ENCODE assay signal across 9 cellular contexts in the genomic region with DNA sequence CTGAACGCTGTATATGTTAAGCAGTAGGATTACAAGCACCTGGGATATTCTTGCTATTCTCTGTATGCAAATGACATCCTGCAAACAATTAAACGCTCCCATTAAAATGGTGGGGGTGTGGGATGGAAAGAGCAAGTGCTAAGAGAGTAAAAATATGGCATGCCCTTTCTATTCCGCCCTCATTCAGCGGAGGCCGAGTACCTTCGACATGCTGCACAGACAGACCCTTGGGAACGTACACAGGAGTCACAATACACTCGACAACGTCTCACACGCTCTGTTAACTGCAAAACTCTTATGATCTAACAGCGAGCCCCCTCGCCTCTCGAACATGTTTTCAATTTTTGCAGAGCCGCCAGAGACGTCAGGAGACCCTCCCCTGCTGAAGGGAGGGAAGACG.
DNase-seq lines count a peak whose midpoint lies in the region; ATAC-seq and TF ChIP-seq lines count a peak whose summit lies in the region.
"Had no signal": no experiment of that assay in that cellular context is flagged by ENCODE, and none has a peak within 500 bp of the region (broad histone marks: within the 10 kb centered on the region; RNA-seq: fewer than 3 reads in every experiment).

No MANE protein-coding gene starts in this region.

- POLR2A ChIA-PET in WTC11 (lab: Charles Lee), result no interaction called here
- POLR2A ChIA-PET in CD8-positive, alpha-beta T cell (lab: Charles Lee), result no interaction called here

- H3K9me3 Mint-ChIP-seq in WTC11, result peaks cover 3% of the 10 kb centered on the region
- peaks cover 7% of the 10 kb centered on the region for H3K9me3 Mint-ChIP-seq in CD8-positive, alpha-beta T cell

- H3K4me1 ChIP-seq in cardiac muscle cell (ENCODE audit: low read depth), result no peaks in the 10 kb centered on the region
- peaks cover 4 to 5% of the 10 kb centered on the region in 2 donors for H3K4me1 ChIP-seq in thoracic aorta (ENCODE audit: control insufficient read depth in 1 of 2, low read depth in 2 of 2)
- H3K4me1 ChIP-seq in CD8-positive, alpha-beta T cell (ENCODE audit: insufficient read depth, low read length), result peaks cover 3% of the 10 kb centered on the region

- H3K36me3 Mint-ChIP-seq in WTC11, result peaks cover 2% of the 10 kb centered on the region; the same call in 1 of the 2 replicates
- no peaks in the 10 kb centered on the region for H3K36me3 Mint-ChIP-seq in CD8-positive, alpha-beta T cell

- H3K4me3 ChIP-seq in cardiac muscle cell (peak overlapping the region; percentile 40), lower leg skin (ENCODE audit: low read depth, poor library complexity, severe bottlenecking) (peak overlapping the region; percentile 24), thoracic aorta (peak overlapping the region; percentile 58)
- no peak overlapping the region for H3K4me3 ChIP-seq in CD8-positive, alpha-beta T cell (ENCODE audit: low read depth, low read length)

- intact Hi-C loops in left ventricle myocardium superior (cut with micrococcal nuclease) (no loop called here), lower leg skin (cut with DNase I; ENCODE audit: low total_unique reads) (no loop called here)
- intact Hi-C loops in CD8-positive, alpha-beta T cell (cut with DNase I, micrococcal nuclease), result no loop called here

- H3K27ac ChIP-seq in cardiac muscle cell (no peak overlapping the region), thoracic aorta (no peak overlapping the region)
- H3K27ac ChIP-seq in CD8-positive, alpha-beta T cell (ENCODE audit: low read depth, low read length), result no peak overlapping the region
- H3K27ac ChIP-seq: heart left ventricle had no signal

- WGBS in lower leg skin, 2 donors, result 45 to 50% methylated on average over 16 of the region's 16 CpGs

- CTCF ChIA-PET in WTC11 (lab: Charles Lee), result no interaction called here
- CTCF ChIA-PET in CD8-positive, alpha-beta T cell (lab: Charles Lee), result no interaction called here

- H3K4me3 Mint-ChIP-seq in WTC11, result peak overlapping the region; percentile 92
- H3K4me3 Mint-ChIP-seq in CD8-positive, alpha-beta T cell, result no peak overlapping the region

- no peak for ATAC-seq in left ventricle myocardium superior
- peak; percentile 15 for ATAC-seq in WTC11
- ATAC-seq in thoracic aorta (ENCODE audit: insufficient number of reproducible peaks, low FRiP score, low read depth), result no peak
- no peak for ATAC-seq in CD8-positive, alpha-beta T cell

- H3K4me1 Mint-ChIP-seq in WTC11, result peaks cover 31% of the 10 kb centered on the region
- H3K4me1 Mint-ChIP-seq in CD8-positive, alpha-beta T cell (ENCODE audit: low read depth), result peaks cover 4% of the 10 kb centered on the region

- H3K27ac Mint-ChIP-seq in WTC11, result no peak overlapping the region
- no peak overlapping the region for H3K27ac Mint-ChIP-seq in CD8-positive, alpha-beta T cell

- H3K36me3 ChIP-seq in cardiac muscle cell, result no peaks in the 10 kb centered on the region
- H3K36me3 ChIP-seq in thoracic aorta, result no peaks in the 10 kb centered on the region
- H3K36me3 ChIP-seq in CD8-positive, alpha-beta T cell (ENCODE audit: insufficient read depth, low read length), result no peaks in the 10 kb centered on the region
- H3K36me3 ChIP-seq: heart left ventricle had no signal

- H3K27me3 ChIP-seq in cardiac muscle cell (peaks cover 11% of the 10 kb centered on the region), thoracic aorta (replicated peaks; ENCODE audit: insufficient read depth) (peaks cover 11% of the 10 kb centered on the region)
- H3K27me3 ChIP-seq in CD8-positive, alpha-beta T cell (ENCODE audit: insufficient read depth, low read length), result peaks cover 4% of the 10 kb centered on the region

- TF ChIP-seq CTCF in cardiac muscle cell (IDR thresholded peaks at IDR 0.05; ENCODE audit: low read depth, low read length) (no peak), WTC11 (IDR thresholded peaks at IDR 0.05) (no peak), lower leg skin (IDR thresholded peaks at IDR 0.05) (no peak), thoracic aorta (IDR thresholded peaks at IDR 0.05) (no peak)
- no peak for TF ChIP-seq CTCF in CD8-positive, alpha-beta T cell (IDR thresholded peaks at IDR 0.05)

- H3K9me3 ChIP-seq in cardiac muscle cell (ENCODE audit: low read depth) (no peaks in the 10 kb centered on the region), thoracic aorta (no peaks in the 10 kb centered on the region)
- no peaks in the 10 kb centered on the region for H3K9me3 ChIP-seq in CD8-positive, alpha-beta T cell (ENCODE audit: low read length)

- H3K27me3 Mint-ChIP-seq in WTC11 (ENCODE audit: low read depth), result peaks cover 7% of the 10 kb centered on the region; the same call in 1 of the 2 replicates
- peaks cover 44% of the 10 kb centered on the region for H3K27me3 Mint-ChIP-seq in CD8-positive, alpha-beta T cell (ENCODE audit: low read depth)

- DNase-seq in cardiac muscle cell (ENCODE audit: low read depth in 1 of 2, low spot score in 1 of 2) (no peak), left ventricle myocardium superior (no peak), WTC11 (ENCODE audit: low spot score) (no peak), lower leg skin (ENCODE audit: low spot score in 2 of 2) (no peak), thoracic aorta (ENCODE audit: low spot score) (no peak), NCI-H1092 treated with DMSO at 0.1 percent for 48 hours (lab: John Stamatoyannopoulos, UW) (no peak), NCI-H146 treated with DMSO at 0.1 percent for 48 hours (lab: John Stamatoyannopoulos, UW; ENCODE audit: unreplicated experiment) (no peak)
- no peak for DNase-seq in CD8-positive, alpha-beta T cell

- TF ChIP-seq POLR2A in lower leg skin (IDR thresholded peaks at IDR 0.05), result no peak

TF ChIP-seq in WTC11, 78 proteins besides CTCF, POLR2A, EP300 and RAD21:
- TF ChIP-seq SP1 (CRISPR knock-in tag; conservative IDR thresholded peaks at IDR 0.05) (no peak), NR2C2 (CRISPR knock-in tag; IDR thresholded peaks at IDR 0.05) (no peak), IRF1 (CRISPR knock-in tag; IDR thresholded peaks at IDR 0.05) (no peak), NFATC4 (CRISPR knock-in tag; IDR thresholded peaks at IDR 0.05) (no peak), CREB1 (CRISPR knock-in tag; IDR thresholded peaks at IDR 0.05) (no peak), NR3C1 (CRISPR knock-in tag; conservative IDR thresholded peaks at IDR 0.05; ENCODE audit: low read depth) (no peak), TCF7 (CRISPR knock-in tag; IDR thresholded peaks at IDR 0.05; ENCODE audit: low read depth) (no peak), NR1H2 (CRISPR knock-in tag; IDR thresholded peaks at IDR 0.05) (no peak)
- TF ChIP-seq, protein P1, sequence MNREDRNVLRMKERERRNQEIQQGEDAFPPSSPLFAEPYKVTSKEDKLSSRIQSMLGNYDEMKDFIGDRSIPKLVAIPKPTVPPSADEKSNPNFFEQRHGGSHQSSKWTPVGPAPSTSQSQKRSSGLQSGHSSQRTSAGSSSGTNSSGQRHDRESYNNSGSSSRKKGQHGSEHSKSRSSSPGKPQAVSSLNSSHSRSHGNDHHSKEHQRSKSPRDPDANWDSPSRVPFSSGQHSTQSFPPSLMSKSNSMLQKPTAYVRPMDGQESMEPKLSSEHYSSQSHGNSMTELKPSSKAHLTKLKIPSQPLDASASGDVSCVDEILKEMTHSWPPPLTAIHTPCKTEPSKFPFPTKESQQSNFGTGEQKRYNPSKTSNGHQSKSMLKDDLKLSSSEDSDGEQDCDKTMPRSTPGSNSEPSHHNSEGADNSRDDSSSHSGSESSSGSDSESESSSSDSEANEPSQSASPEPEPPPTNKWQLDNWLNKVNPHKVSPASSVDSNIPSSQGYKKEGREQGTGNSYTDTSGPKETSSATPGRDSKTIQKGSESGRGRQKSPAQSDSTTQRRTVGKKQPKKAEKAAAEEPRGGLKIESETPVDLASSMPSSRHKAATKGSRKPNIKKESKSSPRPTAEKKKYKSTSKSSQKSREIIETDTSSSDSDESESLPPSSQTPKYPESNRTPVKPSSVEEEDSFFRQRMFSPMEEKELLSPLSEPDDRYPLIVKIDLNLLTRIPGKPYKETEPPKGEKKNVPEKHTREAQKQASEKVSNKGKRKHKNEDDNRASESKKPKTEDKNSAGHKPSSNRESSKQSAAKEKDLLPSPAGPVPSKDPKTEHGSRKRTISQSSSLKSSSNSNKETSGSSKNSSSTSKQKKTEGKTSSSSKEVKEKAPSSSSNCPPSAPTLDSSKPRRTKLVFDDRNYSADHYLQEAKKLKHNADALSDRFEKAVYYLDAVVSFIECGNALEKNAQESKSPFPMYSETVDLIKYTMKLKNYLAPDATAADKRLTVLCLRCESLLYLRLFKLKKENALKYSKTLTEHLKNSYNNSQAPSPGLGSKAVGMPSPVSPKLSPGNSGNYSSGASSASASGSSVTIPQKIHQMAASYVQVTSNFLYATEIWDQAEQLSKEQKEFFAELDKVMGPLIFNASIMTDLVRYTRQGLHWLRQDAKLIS (CRISPR knock-in tag; IDR thresholded peaks at IDR 0.05; ENCODE audit: borderline replicate concordance), result no peak
- TF ChIP-seq, protein P2, sequence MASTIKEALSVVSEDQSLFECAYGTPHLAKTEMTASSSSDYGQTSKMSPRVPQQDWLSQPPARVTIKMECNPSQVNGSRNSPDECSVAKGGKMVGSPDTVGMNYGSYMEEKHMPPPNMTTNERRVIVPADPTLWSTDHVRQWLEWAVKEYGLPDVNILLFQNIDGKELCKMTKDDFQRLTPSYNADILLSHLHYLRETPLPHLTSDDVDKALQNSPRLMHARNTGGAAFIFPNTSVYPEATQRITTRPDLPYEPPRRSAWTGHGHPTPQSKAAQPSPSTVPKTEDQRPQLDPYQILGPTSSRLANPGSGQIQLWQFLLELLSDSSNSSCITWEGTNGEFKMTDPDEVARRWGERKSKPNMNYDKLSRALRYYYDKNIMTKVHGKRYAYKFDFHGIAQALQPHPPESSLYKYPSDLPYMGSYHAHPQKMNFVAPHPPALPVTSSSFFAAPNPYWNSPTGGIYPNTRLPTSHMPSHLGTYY (CRISPR knock-in tag; IDR thresholded peaks at IDR 0.05), result no peak
